1 cellular context compared by ENCODE assay signal in genomic region chr5:38347896-38348295, GRCh38.
A peak's percentile ranks its signal among the peaks of the same experiment; 100 is the strongest.
TF ChIP-seq lines count a peak whose summit lies in the region.

No MANE protein-coding gene starts in this region.

TF ChIP-seq in K562, 482 proteins besides CTCF, POLR2A, EP300 and RAD21 (continued from another document):
- TF ChIP-seq TFE3 (CRISPR knock-in tag; IDR thresholded peaks at IDR 0.05) = 0 out of 2 replicates have a peak, but pooled peaks have one; percentile 17
